39 cellular contexts compared by ENCODE assay signal in genomic region chr9:75780185-75780584, GRCh38.
"Had no signal": no experiment of that assay in that cellular context is flagged by ENCODE, and none has a peak within 500 bp of the region (broad histone marks: within the 10 kb centered on the region; RNA-seq: fewer than 3 reads in every experiment).

No MANE protein-coding gene starts in this region.

- H3K36me3 ChIP-seq: adrenal gland, ascending aorta, brain microvascular endothelial cell, breast epithelium, cardiac muscle cell had no signal

- H3K9me3 ChIP-seq: adrenal gland, ascending aorta, body of pancreas had no signal

- ATAC-seq: activated naive CD4-positive, alpha-beta T cell treated with anti-CD3 and anti-CD28 coated beads, Interleukin-2, amount 50 U/mL, for 72 hours; activated naive CD8-positive, alpha-beta T cell treated with anti-CD3 and anti-CD28 coated beads, Interleukin-2, amount 50 U/mL, for 24 hours; activated T-cell treated with anti-CD3 and anti-CD28 coated beads, Interleukin-2, amount 50 U/mL, for 4 hours; activated T-cell treated with anti-CD3 and anti-CD28 coated beads, Interleukin-2, amount 50 U/mL, for 72 hours; activated T-helper 17 cell treated with anti-CD3 and anti-CD28 coated beads, Interleukin-2, amount 50 U/mL, for 72 hours; body of pancreas had no signal

- H3K27ac ChIP-seq: adrenal gland, ascending aorta, body of pancreas, brain microvascular endothelial cell, breast epithelium, cardiac muscle cell had no signal

- DNase-seq: activated effector memory CD4-positive, alpha-beta T cell treated with anti-CD3 and anti-CD28 coated beads, Interleukin-2, amount 50 U/mL, for 16 hours; activated effector memory CD4-positive, alpha-beta T cell treated with Interleukin-2 at 50 U/mL for 16 hours; activated gamma-delta T cell; activated gamma-delta T cell treated with Interleukin-2 at 50 U/mL for 16 hours; activated naive CD4-positive, alpha-beta T cell; activated naive CD4-positive, alpha-beta T cell treated with anti-CD3 and anti-CD28 coated beads for 36 hours; activated naive CD4-positive, alpha-beta T cell treated with anti-CD3 and anti-CD28 coated beads, Interleukin-2, amount 10 ng/mL, durations not matched to agents 7 days and 5 days; activated naive CD4-positive, alpha-beta T cell treated with anti-CD3 and anti-CD28 coated beads, Interleukin-2, amount 50 U/mL, for 16 hours; activated naive CD4-positive, alpha-beta T cell treated with Interleukin-2 at 50 U/mL for 16 hours; activated naive CD8-positive, alpha-beta T cell treated with anti-CD3 and anti-CD28 coated beads for 36 hours; activated naive CD8-positive, alpha-beta T cell treated with anti-CD3 and anti-CD28 coated beads, Interleukin-2, amount 10 ng/mL, durations not matched to agents 7 days and 5 days; activated naive CD8-positive, alpha-beta T cell treated with anti-CD3 and anti-CD28 coated beads, Interleukin-2, amount 50 U/mL, for 24 hours; activated T-cell treated with anti-CD3 and anti-CD28 coated beads, Interleukin-2, amount 50 U/mL, for 24 hours; activated T-cell treated with anti-CD3 and anti-CD28 coated beads, Interleukin-2, amount 50 U/mL, for 4 hours; activated T-cell treated with anti-CD3 and anti-CD28 coated beads, Interleukin-2, amount 50 U/mL, for 48 hours; activated T-cell treated with anti-CD3 and anti-CD28 coated beads, Interleukin-2, amount 50 U/mL, for 72 hours; adrenal gland; amniotic stem cell; amygdala; anterior cingulate cortex; aorta; body of pancreas; brain microvascular endothelial cell; caudate nucleus; central memory CD4-positive, alpha-beta T cell; cerebellar nuclear complex had no signal

- H3K4me3 Mint-ChIP-seq: activated naive CD4-positive, alpha-beta T cell treated with anti-CD3 and anti-CD28 coated beads for 36 hours; activated naive CD4-positive, alpha-beta T cell treated with anti-CD3 and anti-CD28 coated beads, Interleukin-2, amount 10 ng/mL, durations not matched to agents 7 days and 5 days; activated naive CD4-positive, alpha-beta T cell treated with anti-CD3 and anti-CD28 coated beads, Interleukin-2, amount 50 U/mL, for 24 hours; activated naive CD8-positive, alpha-beta T cell; activated naive CD8-positive, alpha-beta T cell treated with anti-CD3 and anti-CD28 coated beads for 36 hours; activated naive CD8-positive, alpha-beta T cell treated with anti-CD3 and anti-CD28 coated beads, Interleukin-2, amount 10 ng/mL, durations not matched to agents 7 days and 5 days; activated naive CD8-positive, alpha-beta T cell treated with anti-CD3 and anti-CD28 coated beads, Interleukin-2, amount 50 U/mL, for 24 hours; activated T-cell treated with anti-CD3 and anti-CD28 coated beads, Interleukin-2, amount 50 U/mL, for 24 hours; activated T-cell treated with anti-CD3 and anti-CD28 coated beads, Interleukin-2, amount 50 U/mL, for 4 hours; activated T-cell treated with anti-CD3 and anti-CD28 coated beads, Interleukin-2, amount 50 U/mL, for 72 hours; activated T-helper 1 cell treated with anti-CD3 and anti-CD28 coated beads, Interleukin-12 subunit alpha, Interleukin-12 subunit beta, Interleukin-2, Interleukin-4 antibody, amounts not matched to agents 30 ng/mL and 10 ng/mL and 1 ng/mL, durations not matched to agents 14 hours and 24 hours and 36 hours; activated T-helper 17 cell treated with anti-CD3 and anti-CD28 coated beads, Interleukin-2, amount 50 U/mL, for 72 hours; brain; central memory CD8-positive, alpha-beta T cell had no signal

- H3K27ac Mint-ChIP-seq: activated naive CD4-positive, alpha-beta T cell treated with anti-CD3 and anti-CD28 coated beads for 36 hours; activated naive CD4-positive, alpha-beta T cell treated with anti-CD3 and anti-CD28 coated beads, Interleukin-2, amount 10 ng/mL, durations not matched to agents 7 days and 5 days; activated naive CD4-positive, alpha-beta T cell treated with anti-CD3 and anti-CD28 coated beads, Interleukin-2, amount 50 U/mL, for 24 hours; activated naive CD4-positive, alpha-beta T cell treated with anti-CD3 and anti-CD28 coated beads, Interleukin-2, amount 50 U/mL, for 72 hours; activated naive CD8-positive, alpha-beta T cell; activated naive CD8-positive, alpha-beta T cell treated with anti-CD3 and anti-CD28 coated beads for 36 hours; activated naive CD8-positive, alpha-beta T cell treated with anti-CD3 and anti-CD28 coated beads, Interleukin-2, amount 10 ng/mL, durations not matched to agents 7 days and 5 days; activated naive CD8-positive, alpha-beta T cell treated with anti-CD3 and anti-CD28 coated beads, Interleukin-2, amount 50 U/mL, for 24 hours; activated T-cell treated with anti-CD3 and anti-CD28 coated beads, Interleukin-2, amount 50 U/mL, for 24 hours; activated T-cell treated with anti-CD3 and anti-CD28 coated beads, Interleukin-2, amount 50 U/mL, for 72 hours; activated T-helper 1 cell treated with anti-CD3 and anti-CD28 coated beads, Interleukin-12 subunit alpha, Interleukin-12 subunit beta, Interleukin-2, Interleukin-4 antibody, amounts not matched to agents 30 ng/mL and 10 ng/mL and 1 ng/mL, durations not matched to agents 14 hours and 24 hours and 36 hours; activated T-helper 17 cell treated with anti-CD3 and anti-CD28 coated beads, Interleukin-2, amount 50 U/mL, for 72 hours; activated T-helper 2 cell treated with anti-CD3 and anti-CD28 coated beads, Interferon-gamma antibody, Interleukin-2, Interleukin-4, amounts not matched to agents 10 μg/mL and 5 μg/mL and 100 μg/mL, durations not matched to agents 14 hours and 24 hours and 36 hours; brain had no signal

- H3K4me1 ChIP-seq: adrenal gland, ascending aorta, body of pancreas, breast epithelium had no signal

- H3K4me1 Mint-ChIP-seq: activated naive CD4-positive, alpha-beta T cell treated with anti-CD3 and anti-CD28 coated beads, Interleukin-2, amount 10 ng/mL, durations not matched to agents 7 days and 5 days; activated naive CD4-positive, alpha-beta T cell treated with anti-CD3 and anti-CD28 coated beads, Interleukin-2, amount 50 U/mL, for 24 hours; activated naive CD8-positive, alpha-beta T cell treated with anti-CD3 and anti-CD28 coated beads for 36 hours; activated naive CD8-positive, alpha-beta T cell treated with anti-CD3 and anti-CD28 coated beads, Interleukin-2, amount 10 ng/mL, durations not matched to agents 7 days and 5 days; activated naive CD8-positive, alpha-beta T cell treated with anti-CD3 and anti-CD28 coated beads, Interleukin-2, amount 50 U/mL, for 24 hours; activated T-helper 17 cell treated with anti-CD3 and anti-CD28 coated beads, Interleukin-2, amount 50 U/mL, for 72 hours; brain; central memory CD8-positive, alpha-beta T cell had no signal

- H3K36me3 Mint-ChIP-seq: activated naive CD4-positive, alpha-beta T cell treated with anti-CD3 and anti-CD28 coated beads, Interleukin-2, amount 10 ng/mL, durations not matched to agents 7 days and 5 days; activated naive CD4-positive, alpha-beta T cell treated with anti-CD3 and anti-CD28 coated beads, Interleukin-2, amount 50 U/mL, for 24 hours; activated naive CD4-positive, alpha-beta T cell treated with anti-CD3 and anti-CD28 coated beads, Interleukin-2, amount 50 U/mL, for 72 hours; activated naive CD8-positive, alpha-beta T cell; activated naive CD8-positive, alpha-beta T cell treated with anti-CD3 and anti-CD28 coated beads for 36 hours; activated naive CD8-positive, alpha-beta T cell treated with anti-CD3 and anti-CD28 coated beads, Interleukin-2, amount 10 ng/mL, durations not matched to agents 7 days and 5 days; brain had no signal

- FAIRE-seq: astrocyte, bronchial epithelial cell had no signal

- H3K27me3 Mint-ChIP-seq: activated naive CD4-positive, alpha-beta T cell treated with anti-CD3 and anti-CD28 coated beads, Interleukin-2, amount 10 ng/mL, durations not matched to agents 7 days and 5 days; brain; central memory CD8-positive, alpha-beta T cell had no signal

- H3K4me3 ChIP-seq: adrenal gland, ascending aorta, body of pancreas, breast epithelium, cardiac muscle cell had no signal

- H3K27me3 ChIP-seq: adrenal gland, ascending aorta, body of pancreas, brain microvascular endothelial cell, breast epithelium, cardiac muscle cell had no signal
